In genomic region chr20:3811421-3812258, GRCh38 we compare ENCODE assay signal across 1 cellular context.
A peak's percentile ranks its signal among the peaks of the same experiment; 100 is the strongest.
TF ChIP-seq lines count a peak whose summit lies in the region.

No MANE protein-coding gene starts in this region.

TF ChIP-seq in HepG2, 621 proteins besides CTCF, POLR2A, EP300 and RAD21 (continued from another document and continues in another):
- peak; percentile 93 for TF ChIP-seq ZNF574 (CRISPR knock-in tag; IDR thresholded peaks at IDR 0.05)
- peak; percentile 74; the same call in 1 of the 2 replicates for TF ChIP-seq HBP1 (CRISPR knock-in tag; IDR thresholded peaks at IDR 0.05; ENCODE audit: low read depth)
- peak; percentile 84 for TF ChIP-seq RARA (CRISPR knock-in tag; IDR thresholded peaks at IDR 0.05)
- TF ChIP-seq ZNF570 (CRISPR knock-in tag; IDR thresholded peaks at IDR 0.05; ENCODE audit: borderline replicate concordance), result no peak
- TF ChIP-seq SOX13 (IDR thresholded peaks at IDR 0.05), result no peak; the same call in 1 of the 2 replicates
- peak in 1 of 2 experiments; percentile 85; a peak in 2 of 4 replicates for TF ChIP-seq SOX13 (CRISPR knock-in tag; conservative IDR thresholded peaks at IDR 0.05 in 1 of 2, IDR thresholded peaks at IDR 0.05 in 1 of 2)
- TF ChIP-seq ZFP37 (CRISPR knock-in tag; IDR thresholded peaks at IDR 0.05; ENCODE audit: borderline replicate concordance), result peak; percentile 99
- TF ChIP-seq ZNF780A (CRISPR knock-in tag; IDR thresholded peaks at IDR 0.05), result peak; percentile 89
- TF ChIP-seq ZBTB21 (CRISPR knock-in tag; IDR thresholded peaks at IDR 0.05), result no peak; the same call in none of the 2 replicates
- TF ChIP-seq SNAPC2 (CRISPR knock-in tag; IDR thresholded peaks at IDR 0.05), result peak; percentile 95
- no peak for TF ChIP-seq SRF (IDR thresholded peaks at IDR 0.05; ENCODE audit: low read depth, low read length)
- peak; percentile 79 for TF ChIP-seq ZNF205 (CRISPR knock-in tag; IDR thresholded peaks at IDR 0.05)
- TF ChIP-seq SALL1 (CRISPR knock-in tag; IDR thresholded peaks at IDR 0.05), result peak; percentile 98
- peak; percentile 93 for TF ChIP-seq TGIF2 (CRISPR knock-in tag; IDR thresholded peaks at IDR 0.05)
- peak; percentile 76; the same call in 1 of the 2 replicates for TF ChIP-seq MIER2 (CRISPR knock-in tag; IDR thresholded peaks at IDR 0.05)
- no peak for TF ChIP-seq SNRNP70 (IDR thresholded peaks at IDR 0.05; ENCODE audit: low read depth, low read length)
- peak; percentile 97 for TF ChIP-seq KDM3A (CRISPR knock-in tag; IDR thresholded peaks at IDR 0.05; ENCODE audit: low read depth)
- peak; percentile 95; the same call in 1 of the 2 replicates for TF ChIP-seq FIP1L1 (IDR thresholded peaks at IDR 0.05; ENCODE audit: borderline replicate concordance, insufficient read depth, low read depth, low read length)
- TF ChIP-seq ATF7-NPFF (CRISPR knock-in tag; IDR thresholded peaks at IDR 0.05; ENCODE audit: low read depth), result peak; percentile 98; the same call in 1 of the 2 replicates
- no peak for TF ChIP-seq LCORL (IDR thresholded peaks at IDR 0.05)
- peak; percentile 93 for TF ChIP-seq LCORL (CRISPR knock-in tag; IDR thresholded peaks at IDR 0.05)
- TF ChIP-seq IRF2 (CRISPR knock-in tag; IDR thresholded peaks at IDR 0.05), result peak; percentile 88
- peak; percentile 91 for TF ChIP-seq ZNF350 (CRISPR knock-in tag; IDR thresholded peaks at IDR 0.05; ENCODE audit: borderline replicate concordance, low read depth)
- peak; percentile 96 for TF ChIP-seq ATF3 (CRISPR knock-in tag; IDR thresholded peaks at IDR 0.05)
- no peak for TF ChIP-seq NBN (conservative IDR thresholded peaks at IDR 0.05)
- peak; percentile 98 for TF ChIP-seq NFKBIZ (CRISPR knock-in tag; IDR thresholded peaks at IDR 0.05)
- TF ChIP-seq THYN1 (CRISPR knock-in tag; IDR thresholded peaks at IDR 0.05; ENCODE audit: borderline replicate concordance, low read depth), result peak; percentile 82; the same call in 1 of the 2 replicates
- 0 out of 2 replicates have a peak, but pooled peaks have one; percentile 20 for TF ChIP-seq ATRX (CRISPR knock-in tag; IDR thresholded peaks at IDR 0.05; ENCODE audit: borderline replicate concordance)
- TF ChIP-seq RERE (CRISPR knock-in tag; IDR thresholded peaks at IDR 0.05; ENCODE audit: low read depth), result 0 out of 2 replicates have a peak, but pooled peaks have one; percentile 35
- peak; percentile 100 for TF ChIP-seq DMAP1 (CRISPR knock-in tag; IDR thresholded peaks at IDR 0.05)
- peak; percentile 67; the same call in 1 of the 2 replicates for TF ChIP-seq ZNF629 (CRISPR knock-in tag; conservative IDR thresholded peaks at IDR 0.05)
- TF ChIP-seq ZMAT5 (CRISPR knock-in tag; IDR thresholded peaks at IDR 0.05; ENCODE audit: borderline replicate concordance, low read depth), result no peak
- TF ChIP-seq ZFP91 (CRISPR knock-in tag; IDR thresholded peaks at IDR 0.05; ENCODE audit: borderline replicate concordance), result peak; percentile 94
- TF ChIP-seq GPN1 (CRISPR knock-in tag; IDR thresholded peaks at IDR 0.05; ENCODE audit: borderline replicate concordance), result no peak
- peak; percentile 63; the same call in 1 of the 2 replicates for TF ChIP-seq E2F5 (CRISPR knock-in tag; conservative IDR thresholded peaks at IDR 0.05)
- peak; percentile 77 for TF ChIP-seq RBFOX2 (IDR thresholded peaks at IDR 0.05; ENCODE audit: low read depth, low read length)
- TF ChIP-seq NPAS2 (CRISPR knock-in tag; IDR thresholded peaks at IDR 0.05; ENCODE audit: borderline replicate concordance), result peak; percentile 100
- peak; percentile 72; the same call in 1 of the 2 replicates for TF ChIP-seq FOXM1 (CRISPR knock-in tag; IDR thresholded peaks at IDR 0.05)
- peak; percentile 89; the same call in 1 of the 2 replicates for TF ChIP-seq MAF1 (CRISPR knock-in tag; IDR thresholded peaks at IDR 0.05; ENCODE audit: borderline replicate concordance)
- TF ChIP-seq ZNF800 (CRISPR knock-in tag; IDR thresholded peaks at IDR 0.05), result peak; percentile 95
- peak; percentile 61; the same call in 1 of the 2 replicates for TF ChIP-seq SNAPC4 (CRISPR knock-in tag; IDR thresholded peaks at IDR 0.05)
- TF ChIP-seq ZMYM4 (CRISPR knock-in tag; IDR thresholded peaks at IDR 0.05), result peak; percentile 84
